8 cellular contexts compared by ENCODE assay signal in genomic region chr9:78296208-78296892, GRCh38. TPM values are rescaled to one million over a fixed set of nuclear protein-coding genes. Genes with fewer than 3 reads are reported as not detected.
A peak's percentile ranks its signal among the peaks of the same experiment; 100 is the strongest.
DNase-seq lines count a peak whose midpoint lies in the region; FAIRE-seq and TF ChIP-seq lines count a peak whose summit lies in the region.

No MANE protein-coding gene starts in this region.

- no peak for FAIRE-seq in GM19239 (lab: Jason Lieb, UNC)

- H4K20me1 ChIP-seq in PC-9 (ENCODE audit: insufficient read depth), result peaks cover 32% of the 10 kb centered on the region

- H3K79me2 ChIP-seq in PC-9 (ENCODE audit: low read depth), result peaks cover 44% of the 10 kb centered on the region

- CTCF ChIA-PET in PC-9 (lab: Charles Lee), result interaction anchor here (0.6 to 1.4 kb wide), 3 partner anchors 32 to 618 kb away, joined by 3 to 4 read pairs (median 3); no protein-coding TSS in a partner anchor
- CTCF ChIA-PET in MCF 10A (lab: Yijun Ruan, JAX), result interaction anchor here (0.6 to 4.6 kb wide), 17 partner anchors 8 to 168 kb away, joined by 3 to 37 read pairs (median 5); no protein-coding TSS in a partner anchor

- H3K36me3 ChIP-seq in PC-9 (ENCODE audit: low read depth) (peaks cover 26% of the 10 kb centered on the region), skeletal muscle tissue (ENCODE audit: control insufficient read depth in 3 of 3, insufficient read depth in 3 of 3, low read length in 3 of 3) (no peaks in the 10 kb centered on the region)

- no peaks in the 10 kb centered on the region for H3K9me2 ChIP-seq in PC-9 (ENCODE audit: insufficient read depth)

- no peaks in the 10 kb centered on the region for H3K9me3 Mint-ChIP-seq in MCF 10A (ENCODE audit: unreplicated experiment)

- peak overlapping the region; percentile 87 for H3K27ac Mint-ChIP-seq in MCF 10A (ENCODE audit: low read depth, unreplicated experiment)

- H3K27me3 Mint-ChIP-seq in MCF 10A (ENCODE audit: insufficient read depth, unreplicated experiment), result no peaks in the 10 kb centered on the region

- H3K4me3 ChIP-seq in PC-9, result peak overlapping the region; percentile 63
- H3K4me3 ChIP-seq in skeletal muscle tissue (ENCODE audit: low read length in 3 of 3), result peak overlapping the region; percentile 67

- H3K9me3 ChIP-seq in PC-9 (ENCODE audit: insufficient read depth, low read depth) (no peaks in the 10 kb centered on the region), skeletal muscle tissue (ENCODE audit: control insufficient read depth in 3 of 3, low read length in 3 of 3) (no peaks in the 10 kb centered on the region)

- peaks cover 10% of the 10 kb centered on the region; the same call in 1 of the 2 replicates for H3F3A ChIP-seq in PC-9 (ENCODE audit: insufficient read depth, low read depth)

- peak overlapping the region; percentile 92 for H3K4me3 Mint-ChIP-seq in MCF 10A (ENCODE audit: unreplicated experiment)

- no peak overlapping the region for H3K9ac ChIP-seq in skeletal muscle tissue (ENCODE audit: low read depth in 1 of 3, low read length in 3 of 3)

- H3K36me3 Mint-ChIP-seq in MCF 10A (ENCODE audit: insufficient read depth, unreplicated experiment), result peaks cover 33% of the 10 kb centered on the region

- peaks cover 8% of the 10 kb centered on the region for H3K4me1 Mint-ChIP-seq in MCF 10A (ENCODE audit: insufficient read depth, unreplicated experiment)

- POLR2A ChIA-PET in PC-9 (lab: Charles Lee; ENCODE audit: unreplicated experiment), result interaction anchor here (0.6 to 1.1 kb wide), 9 partner anchors 32 to 1357 kb away, joined by 3 to 29 read pairs (median 9); no protein-coding TSS in a partner anchor
- POLR2A ChIA-PET in MCF 10A (lab: Yijun Ruan, JAX), result interaction anchor here (0.6 to 6.2 kb wide), 25 partner anchors 9 to 1809 kb away, joined by 3 to 116 read pairs (median 4); partner anchors contain the start of genes CEP78 and TLE4

- H3K27me3 ChIP-seq in PC-9 (ENCODE audit: insufficient read depth, low read depth), result no peaks in the 10 kb centered on the region
- H3K27me3 ChIP-seq in skeletal muscle tissue (ENCODE audit: control insufficient read depth in 3 of 3, insufficient read depth in 3 of 3, low read length in 3 of 3), result peaks cover 17 to 50% (median 24%) of the 10 kb centered on the region in 3 donors

- peak overlapping the region; percentile 100 for H3K4me2 ChIP-seq in PC-9

- TF ChIP-seq CTCF in PC-9 (conservative IDR thresholded peaks at IDR 0.05), result no peak
- no peak for TF ChIP-seq CTCF in MCF 10A (IDR thresholded peaks at IDR 0.05; ENCODE audit: unreplicated experiment)

- intact Hi-C loops in PC-9 (cut with micrococcal nuclease; ENCODE audit: unreplicated experiment), result loop anchor here (1.0 to 5.0 kb wide), 5 partner anchors 34 to 1119 kb away; partner anchors contain the start of genes CEP78, GNAQ and VPS13A
- intact Hi-C loops in MCF 10A (cut with micrococcal nuclease), result loop anchor here (1.0 kb wide), 1 partner anchor 35 kb away; no protein-coding TSS in a partner anchor

- DNase-seq in AG08396 (ENCODE audit: low spot score) (peak; percentile 46), HCEC 1CT (peak; percentile 48), PC-9 (peak; percentile 66 to 74), MCF 10A (ENCODE audit: unreplicated experiment) (peak; percentile 78), iPS-NIHi7 (ENCODE audit: extremely low spot score) (peak; percentile 60), NCI-H187 (lab: John Stamatoyannopoulos, UW) (no peak), GM19239 (ENCODE audit: insufficient read length, low spot score) (no peak)

- peaks cover 22% of the 10 kb centered on the region for H3K4me1 ChIP-seq in PC-9 (replicated peaks; ENCODE audit: insufficient read depth)
- peaks cover 17 to 24% (median 23%) of the 10 kb centered on the region in 3 donors for H3K4me1 ChIP-seq in skeletal muscle tissue (ENCODE audit: control insufficient read depth in 3 of 3, insufficient read depth in 3 of 3, low read length in 3 of 3)

- peak overlapping the region; percentile 97 for H3K27ac ChIP-seq in PC-9
- H3K27ac ChIP-seq in skeletal muscle tissue (ENCODE audit: low read depth, low read length), result no peak overlapping the region

- BruUV-seq in PC-9 (replicated peaks; lab: Mats Ljungman, UMichigan) (TSS peak; percentile 96), MCF 10A (replicated peaks; lab: Mats Ljungman, UMichigan) (TSS peak; percentile 79)

- H2AFZ ChIP-seq in PC-9, result peak overlapping the region; percentile 95

RNA-seq across cellular contexts. Expression of gene PSAT1, which starts 0.6 kb away (rescaled TPM):
- total RNA-seq in PC-9 (2021) (238 and 315 TPM in 2 replicates), MCF 10A (2022) (263 and 326 TPM in 2 replicates), skeletal muscle tissue (10.4 TPM)

Comparison
In these comparisons a context has a peak if more than half of its experiments do, and no peak if none do; other contexts are left out.
1. DNase-seq: peak in AG08396 (single experiment), HCEC 1CT (single experiment), PC-9 (2 of 2), MCF 10A (single experiment) and iPS-NIHi7 (single experiment); none in NCI-H187 (0 of 2) and GM19239 (single experiment).
2. RNA of gene PSAT1, which starts 0.6 kb away (total RNA-seq): 263 to 326 TPM in MCF 10A and 238 to 315 TPM in PC-9; 10.4 TPM in skeletal muscle tissue (single experiment); every median in the first group is over 10 times any median in the second.